In genomic region chr20:52191132-52191435, GRCh38 we compare ENCODE assay signal across 7 cellular contexts. TPM values are rescaled to one million over a fixed set of nuclear protein-coding genes. Genes with fewer than 3 reads are reported as not detected.
DNase-seq lines count a peak whose midpoint lies in the region; ATAC-seq and TF ChIP-seq lines count a peak whose summit lies in the region.

No MANE protein-coding gene starts in this region.

- H3K27me3 Mint-ChIP-seq in endodermal cell (ENCODE audit: insufficient read depth), result no peaks in the 10 kb centered on the region

- no peak for TF ChIP-seq CTCF in Panc1 (IDR thresholded peaks at IDR 0.05)
- TF ChIP-seq CTCF in endodermal cell (conservative IDR thresholded peaks at IDR 0.05), result no peak

- ATAC-seq in GM18511 (IDR thresholded peaks at IDR 0.05; ENCODE audit: unreplicated experiment) (peak; percentile 35), HG02571 (IDR thresholded peaks at IDR 0.05; ENCODE audit: unreplicated experiment) (peak; percentile 27), Panc1 (peak; percentile 77)

- 0 to 1% methylated on average over 2 to 17 of the region's 17 CpGs for WGBS in endodermal cell (ENCODE audit: insufficient coverage in 1 of 2, insufficient read length in 1 of 2), 2 experiments

- BruUV-seq in Panc1 (replicated peaks; lab: Mats Ljungman, UMichigan), result no TSS peak

- H3K27me3 ChIP-seq in Panc1 (ENCODE audit: control insufficient read depth, insufficient read depth, low read length), result no peaks in the 10 kb centered on the region
- no peaks in the 10 kb centered on the region for H3K27me3 ChIP-seq in endodermal cell (ENCODE audit: control insufficient read depth, insufficient read depth, low read length, poor library complexity, severe bottlenecking)
- no peaks in the 10 kb centered on the region for H3K27me3 ChIP-seq in muscle layer of duodenum (ENCODE audit: low read depth, low read length)

- peaks cover 15% of the 10 kb centered on the region for H3K4me1 Mint-ChIP-seq in endodermal cell

- no peak for DNase-seq in Panc1 (ENCODE audit: low read depth, low spot score)
- DNase-seq in endodermal cell, result no peak
- DNase-seq in AG08396 (ENCODE audit: low spot score), result no peak
- no peak for DNase-seq in globus pallidus (ENCODE audit: low spot score)

- H3K4me1 ChIP-seq in Panc1 (ENCODE audit: control insufficient read depth, insufficient read depth, low read length) (peaks cover 12% of the 10 kb centered on the region), endodermal cell (ENCODE audit: control insufficient read depth, insufficient read depth, low read length) (no peaks in the 10 kb centered on the region), muscle layer of duodenum (ENCODE audit: control insufficient read depth in 1 of 2, insufficient read depth in 2 of 2, low read length in 2 of 2) (peaks cover 0 to 12% of the 10 kb centered on the region in 2 donors)

- H3K4me3 Mint-ChIP-seq in endodermal cell, result peak overlapping the region; percentile 94

- in situ Hi-C loops in Panc1 (cut with HindIII; ENCODE audit: low pct_unique_long_range_greater_than_20kb, low sequenced_read_pairs), result no loop called here

- intact Hi-C loops in Panc1 (cut with micrococcal nuclease; ENCODE audit: unreplicated experiment), result no loop called here

- H3K9ac ChIP-seq in endodermal cell (ENCODE audit: extremely low read depth, low read length, poor library complexity, severe bottlenecking), result peak overlapping the region; percentile 58

- peak overlapping the region; percentile 95 for H3K27ac Mint-ChIP-seq in endodermal cell

- H3K36me3 ChIP-seq in Panc1 (ENCODE audit: control insufficient read depth, insufficient read depth, low read length) (peaks cover 3% of the 10 kb centered on the region; the same call in 1 of the 2 replicates), endodermal cell (ENCODE audit: control insufficient read depth, insufficient read depth, low read length) (peaks cover 10% of the 10 kb centered on the region), muscle layer of duodenum (ENCODE audit: control insufficient read depth in 1 of 2, insufficient read depth in 2 of 2, low read length in 2 of 2) (peaks cover 0 to 10% of the 10 kb centered on the region in 2 donors)

- peak overlapping the region; percentile 87 to 88 for H3K4me3 ChIP-seq in Panc1 (ENCODE audit: low read depth in 2 of 2, low read length in 2 of 2)
- peak overlapping the region; percentile 87 for H3K4me3 ChIP-seq in endodermal cell (ENCODE audit: low read length)
- peak overlapping the region; percentile 96 to 98 for H3K4me3 ChIP-seq in muscle layer of duodenum (ENCODE audit: low read depth in 1 of 2, low read length in 2 of 2)

- peak overlapping the region; percentile 89 for H3K27ac ChIP-seq in Panc1 (ENCODE audit: low read length)
- peak overlapping the region; percentile 45 for H3K27ac ChIP-seq in endodermal cell (ENCODE audit: low read depth, low read length)
- H3K27ac ChIP-seq in muscle layer of duodenum (ENCODE audit: low read length), result peak overlapping the region; percentile 77

- H3K36me3 Mint-ChIP-seq in endodermal cell (ENCODE audit: low read depth), result peaks cover 9% of the 10 kb centered on the region

- POLR2A ChIA-PET in Panc1 (lab: Charles Lee), result no interaction called here

- CTCF ChIA-PET in Panc1 (lab: Charles Lee), result interaction anchor here (1.7 kb wide), 1 partner anchor 62 kb away, joined by 6 read pairs; no protein-coding TSS in a partner anchor

- no peaks in the 10 kb centered on the region for H3K9me3 Mint-ChIP-seq in endodermal cell

- no peaks in the 10 kb centered on the region for H3K9me3 ChIP-seq in Panc1 (ENCODE audit: control insufficient read depth, insufficient read depth, low read depth, low read length)
- no peaks in the 10 kb centered on the region for H3K9me3 ChIP-seq in endodermal cell (ENCODE audit: control insufficient read depth, low read length)
- no peaks in the 10 kb centered on the region for H3K9me3 ChIP-seq in muscle layer of duodenum (ENCODE audit: control insufficient read depth in 1 of 2, low read length in 2 of 2)

RNA-seq across cellular contexts. Expression of gene ZFP64, which starts 0.5 kb away (rescaled TPM):
- total RNA-seq in Panc1 (2021; ENCODE audit: unreplicated experiment), result 18.4 TPM
- 18.6 TPM for polyA plus RNA-seq in Panc1 (2012; ENCODE audit: insufficient read length)
- 10 to 100 TPM; 24.4 to 32.6 TPM for total RNA-seq in endodermal cell
- polyA plus RNA-seq in endodermal cell (2013, experiment 1 of 2), result 26.5 TPM
- polyA plus RNA-seq in endodermal cell (2013, experiment 2 of 2), result 23.6 TPM

Comparison
In these comparisons a context has a peak if more than half of its experiments do, and no peak if none do; other contexts are left out.
1. ATAC-seq: peak in every context shown above with its lines; median percentile 77 in Panc1; 35 in GM18511; 27 in HG02571.